ENCODE assay signal across 8 cellular contexts in the genomic region with DNA sequence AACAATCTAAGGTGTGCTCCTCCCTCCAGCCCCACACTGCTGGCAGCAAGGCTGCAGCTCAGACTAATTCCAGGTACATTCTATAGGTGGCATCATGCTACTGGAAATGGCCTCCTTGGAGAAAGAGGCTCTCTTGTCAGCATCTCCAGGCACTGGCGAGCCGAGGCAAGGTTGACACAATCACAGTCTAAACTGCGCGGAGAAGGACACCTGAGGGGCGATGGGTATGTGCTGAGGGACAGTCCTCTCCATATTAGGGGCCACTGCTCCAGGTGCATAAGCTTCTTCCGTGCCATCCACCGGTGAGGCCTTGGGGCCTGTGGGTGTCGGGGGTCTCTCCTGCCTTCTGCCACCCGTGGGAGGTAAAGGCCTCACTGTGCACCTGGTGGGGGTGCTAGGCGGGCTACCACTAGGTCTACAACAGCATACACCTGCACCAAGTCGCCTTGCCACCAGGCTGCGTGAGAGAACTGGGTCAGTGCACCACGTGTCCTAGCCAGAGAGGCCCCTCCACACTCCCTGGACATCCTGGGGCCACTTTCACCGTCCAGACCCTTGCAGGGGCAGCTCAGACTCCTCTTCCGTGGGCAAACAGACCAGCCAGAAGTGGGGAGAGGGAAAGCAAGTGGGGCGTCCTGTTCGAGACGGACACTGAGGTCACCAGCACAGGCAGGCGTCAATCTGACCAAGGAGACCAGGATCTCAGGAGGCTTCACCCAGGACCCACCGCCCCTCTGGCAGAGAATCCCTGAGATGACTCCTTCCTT. TPM values are rescaled to one million over a fixed set of nuclear protein-coding genes. Genes with fewer than 3 reads are reported as not detected.
DNase-seq lines count a peak whose midpoint lies in the region; ATAC-seq and TF ChIP-seq lines count a peak whose summit lies in the region.

No MANE protein-coding gene starts in this region.

- peaks cover 82% of the 10 kb centered on the region for H3K27me3 ChIP-seq in MG63

- H3K9me3 Mint-ChIP-seq in natural killer cell treated with Interleukin-12 subunit alpha and Interleukin-12 subunit beta and Interleukin-15 and Interleukin-18, amount 100 ng/mL, for 72 hours: no peaks in the 10 kb centered on the region
- peaks cover 4 to 51% (median 32%) of the 10 kb centered on the region in 7 donors for H3K9me3 Mint-ChIP-seq in CD14-positive monocyte

- H3K9me3 ChIP-seq in MG63: no peaks in the 10 kb centered on the region

- H3K4me1 Mint-ChIP-seq in natural killer cell treated with Interleukin-12 subunit alpha and Interleukin-12 subunit beta and Interleukin-15 and Interleukin-18, amount 100 ng/mL, for 72 hours (ENCODE audit: low read depth in 2 of 2): peaks cover 35 to 48% of the 10 kb centered on the region in 2 donors
- peaks cover 46% of the 10 kb centered on the region for H3K4me1 Mint-ChIP-seq in CD14-positive monocyte

- H3K27me3 Mint-ChIP-seq in natural killer cell treated with Interleukin-12 subunit alpha and Interleukin-12 subunit beta and Interleukin-15 and Interleukin-18, amount 100 ng/mL, for 72 hours: peaks cover 34 to 48% of the 10 kb centered on the region in 2 donors
- peaks cover 80 to 92% (median 87%) of the 10 kb centered on the region in 3 donors for H3K27me3 Mint-ChIP-seq in CD14-positive monocyte (ENCODE audit: low read depth in 3 of 3)

- in situ Hi-C loops in ACHN (cut with HindIII; ENCODE audit: low pct_ligation_motif_present, low pct_unique_long_range_greater_than_20kb, low sequenced_read_pairs): no loop called here

- TF ChIP-seq CTCF in GM12864 (IDR thresholded peaks at IDR 0.05; ENCODE audit: low read depth, low read length, missing control alignments) (peak; percentile 33), CD14-positive monocyte (IDR thresholded peaks at IDR 0.05) (no peak)

- DNase-seq in ACHN (peak; percentile 71), GM12864 (ENCODE audit: low read depth) (no peak), NCI-H526 treated with DMSO at 0.1 percent for 48 hours (lab: John Stamatoyannopoulos, UW) (peak; percentile 81), cerebellum (ENCODE audit: low spot score) (peak; percentile 65), MG63 (no peak), CD14-positive monocyte (ENCODE audit: low spot score) (no peak)
- no peak for DNase-seq in natural killer cell treated with Interleukin-12 subunit alpha and Interleukin-12 subunit beta and Interleukin-15 and Interleukin-18, amount 100 ng/mL, for 72 hours (ENCODE audit: low spot score)
- no peak for DNase-seq in stimulated activated CD4-positive, alpha-beta T cell treated with anti-CD3 and anti-CD28 coated beads, Interleukin-4, amount 100 ng/mL, for 4 hours

- no peak overlapping the region for H3K4me3 ChIP-seq in GM12864 (ENCODE audit: low read depth, low read length)
- no peak overlapping the region for H3K4me3 ChIP-seq in MG63

- H3K36me3 ChIP-seq in MG63: no peaks in the 10 kb centered on the region

- H3K27ac Mint-ChIP-seq in natural killer cell treated with Interleukin-12 subunit alpha and Interleukin-12 subunit beta and Interleukin-15 and Interleukin-18, amount 100 ng/mL, for 72 hours: no peak overlapping the region
- H3K27ac Mint-ChIP-seq in CD14-positive monocyte: no peak overlapping the region

- peak overlapping the region; percentile 23 for H3K4me3 Mint-ChIP-seq in natural killer cell treated with Interleukin-12 subunit alpha and Interleukin-12 subunit beta and Interleukin-15 and Interleukin-18, amount 100 ng/mL, for 72 hours
- H3K4me3 Mint-ChIP-seq in CD14-positive monocyte: peak overlapping the region in 1 of 2 donors; percentile 76

- peaks cover 13% of the 10 kb centered on the region for H3K36me3 Mint-ChIP-seq in natural killer cell treated with Interleukin-12 subunit alpha and Interleukin-12 subunit beta and Interleukin-15 and Interleukin-18, amount 100 ng/mL, for 72 hours
- peaks cover 18 to 24% of the 10 kb centered on the region in 2 donors for H3K36me3 Mint-ChIP-seq in CD14-positive monocyte

- intact Hi-C loops in CD14-positive monocyte (cut with micrococcal nuclease): no loop called here

- ATAC-seq in natural killer cell treated with Interleukin-12 subunit alpha and Interleukin-12 subunit beta and Interleukin-15 and Interleukin-18, amount 100 ng/mL, for 72 hours: no peak

RNA-seq across cellular contexts. Expression of a gene that starts 12.1 kb away (rescaled TPM):
- total RNA-seq in cerebellum: 7.4 TPM
- 10 to 100 TPM in 1 of 2 donors, 1 to 10 TPM in 1; 9.8 to 46.4 TPM for total RNA-seq in natural killer cell treated with Interleukin-12 subunit alpha and Interleukin-12 subunit beta and Interleukin-15 and Interleukin-18, amount 100 ng/mL, for 72 hours
- total RNA-seq in MG63 (2014; rRNA removed; shearing (Covaris generic); ENCODE audit: low replicate concordance): 7.7 and 15.7 TPM in 2 replicates
- polyA plus RNA-seq in CD14-positive monocyte: 1 to 10 TPM; 2.5 TPM

RNA-seq across cellular contexts. Expression of a gene that starts 30.3 kb away (rescaled TPM):
- total RNA-seq in cerebellum: 15.4 TPM
- total RNA-seq in natural killer cell treated with Interleukin-12 subunit alpha and Interleukin-12 subunit beta and Interleukin-15 and Interleukin-18, amount 100 ng/mL, for 72 hours: 10 to 100 TPM; 26.2 to 58.3 TPM
- 8.8 and 26.2 TPM in 2 replicates for total RNA-seq in MG63 (2014; rRNA removed; shearing (Covaris generic); ENCODE audit: low replicate concordance)
- polyA plus RNA-seq in CD14-positive monocyte: 1 to 10 TPM; 1.4 to 3.6 TPM

RNA-seq across cellular contexts. Expression of a gene that starts 31.0 kb away (rescaled TPM):
- total RNA-seq in cerebellum: 19.9 TPM
- 1 to 10 TPM in 1 of 2 donors, under 1 TPM in 1; 0.95 to 2.1 TPM for total RNA-seq in natural killer cell treated with Interleukin-12 subunit alpha and Interleukin-12 subunit beta and Interleukin-15 and Interleukin-18, amount 100 ng/mL, for 72 hours
- 14.1 and 17.1 TPM in 2 replicates for total RNA-seq in MG63 (2014; rRNA removed; shearing (Covaris generic); ENCODE audit: low replicate concordance)
- under 1 TPM in 1 of 2 donors, not detected in 1; 0.09 TPM for polyA plus RNA-seq in CD14-positive monocyte

Comparison
In these comparisons a context has a peak if more than half of its experiments do, and no peak if none do; other contexts are left out.
1. DNase-seq: peak in ACHN (single experiment), NCI-H526 treated with DMSO at 0.1 percent for 48 hours (single experiment) and cerebellum (single experiment); none in GM12864 (single experiment), natural killer cell treated with Interleukin-12 subunit alpha and Interleukin-12 subunit beta and Interleukin-15 and Interleukin-18, amount 100 ng/mL, for 72 hours (single experiment), stimulated activated CD4-positive, alpha-beta T cell treated with anti-CD3 and anti-CD28 coated beads, Interleukin-4, amount 100 ng/mL, for 4 hours (0 of 2), MG63 (single experiment) and CD14-positive monocyte (single experiment).